24 cellular contexts compared by ENCODE assay signal in the genomic region with DNA sequence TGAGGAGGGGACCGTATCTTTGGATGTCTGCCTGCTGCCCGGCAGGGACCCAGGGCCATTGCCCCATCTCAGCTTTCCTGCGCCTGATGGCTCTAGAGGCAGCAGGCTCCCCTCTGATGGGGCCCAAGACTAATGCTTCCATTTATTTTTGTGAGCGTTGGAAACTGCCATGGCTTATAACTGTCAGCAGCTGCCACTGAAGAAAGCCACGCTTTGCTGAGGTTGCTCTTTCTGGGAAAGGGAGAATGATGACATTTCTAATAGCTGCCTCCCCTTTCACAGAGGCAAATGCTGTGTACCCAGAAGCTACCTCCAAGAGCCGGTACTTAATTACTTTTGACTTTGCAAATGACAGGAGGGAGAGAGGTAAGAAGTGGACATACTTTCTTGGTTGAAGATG.
"Had no signal": no experiment of that assay in that cellular context is flagged by ENCODE, and none has a peak within 500 bp of the region (broad histone marks: within the 10 kb centered on the region; RNA-seq: fewer than 3 reads in every experiment).

No MANE protein-coding gene starts in this region.

- DNase-seq: activated CD4-positive, alpha-beta T cell treated with anti-CD3 and anti-CD28 coated beads, Interleukin-2, amount 10 ng/mL, durations not matched to agents 24 days and 14 days; activated CD4-positive, alpha-beta T cell treated with anti-CD3 and anti-CD28 coated beads, Interleukin-2, amount 50 U/mL, for 4 hours; activated CD8-positive, alpha-beta T cell treated with anti-CD3 and anti-CD28 coated beads for 36 hours; activated gamma-delta T cell; activated naive CD4-positive, alpha-beta T cell treated with Interleukin-2 at 50 U/mL for 16 hours; activated naive CD8-positive, alpha-beta T cell treated with anti-CD3 and anti-CD28 coated beads, Interleukin-2, amount 10 ng/mL, durations not matched to agents 7 days and 5 days; activated T-cell treated with anti-CD3 and anti-CD28 coated beads, Interleukin-2, amount 50 U/mL, for 1 hour; amygdala; MM.1S; MV-4-11; NCI-H1092; NCI-H1436 treated with DMSO at 0.1 percent for 48 hours; NCI-H1694 treated with DMSO at 0.1 percent for 48 hours; NCI-H2029; NCI-H345; NCI-H524 treated with DMSO at 0.1 percent for 48 hours; PC-3; Peyer's patch; SHP77 treated with DMSO at 0.1 percent for 48 hours; SK-N-SH had no signal

- H3K9me2 ChIP-seq: SK-N-SH had no signal

- FAIRE-seq: TTC549 had no signal

- H3K4me1 ChIP-seq: ascending aorta, Peyer's patch, SJSA1 had no signal

- H3K9ac ChIP-seq: KMS-11, SK-N-SH had no signal

- ATAC-seq: activated CD8-positive, alpha-beta T cell treated with anti-CD3 and anti-CD28 coated beads for 36 hours; PC-3 had no signal

- H3K27ac ChIP-seq: ascending aorta, KMS-11, Peyer's patch, SJSA1 had no signal

- H3K27me3 ChIP-seq: ascending aorta, Peyer's patch, SJSA1 had no signal

- H3K36me3 ChIP-seq: ascending aorta, Peyer's patch, SJSA1 had no signal

- H3K4me2 ChIP-seq: KMS-11, SK-N-SH had no signal

- H3K9me3 ChIP-seq: ascending aorta, Peyer's patch, SJSA1, SK-N-SH had no signal

- H3K4me3 ChIP-seq: ascending aorta, Peyer's patch, SJSA1 had no signal
